8 cellular contexts compared by ENCODE assay signal in the genomic region with DNA sequence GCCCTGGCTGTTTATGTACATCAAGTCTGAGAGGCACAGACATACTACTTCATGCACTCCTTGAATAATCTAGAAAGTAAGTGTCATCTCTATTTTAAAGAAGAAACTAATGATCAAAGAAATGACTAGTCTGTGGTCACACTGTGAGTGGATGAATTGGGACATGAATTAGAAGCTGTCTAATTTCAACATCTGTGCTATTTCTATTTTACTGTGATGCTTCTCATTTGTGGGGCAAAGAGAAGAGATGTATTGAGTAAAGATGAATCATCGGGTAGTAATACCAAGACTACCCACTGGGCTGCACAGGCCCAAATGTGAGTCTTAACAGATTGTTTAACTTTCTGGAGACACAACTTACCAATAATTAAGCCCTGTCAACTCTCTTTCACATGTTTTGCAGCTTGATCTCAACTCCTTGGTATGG. TPM values are rescaled to one million over a fixed set of nuclear protein-coding genes. Genes with fewer than 3 reads are reported as not detected.
A peak's percentile ranks its signal among the peaks of the same experiment; 100 is the strongest.
DNase-seq lines count a peak whose midpoint lies in the region; ATAC-seq lines count a peak whose summit lies in the region.

No MANE protein-coding gene starts in this region.

- no peaks in the 10 kb centered on the region for H3K36me3 Mint-ChIP-seq in activated naive CD4-positive, alpha-beta T cell treated with anti-CD3 and anti-CD28 coated beads, Interleukin-2, amount 50 U/mL, for 72 hours

- peak overlapping the region in 1 of 2 donors; percentile 31 for H3K27ac Mint-ChIP-seq in activated naive CD4-positive, alpha-beta T cell treated with anti-CD3 and anti-CD28 coated beads, Interleukin-2, amount 50 U/mL, for 72 hours

- DNase-seq in ELR (ENCODE audit: low read depth) = peak; percentile 72
- DNase-seq in activated naive CD4-positive, alpha-beta T cell treated with anti-CD3 and anti-CD28 coated beads, Interleukin-2, amount 50 U/mL, for 72 hours (ENCODE audit: low spot score in 2 of 2) = peak in 1 of 2 donors; percentile 43
- DNase-seq in stimulated activated CD4-positive, alpha-beta T cell treated with anti-CD3 and anti-CD28 coated beads, Interleukin-2, amount 100 ng/mL, for 24 hours = peak; percentile 29 to 41
- no peak for DNase-seq in effector CD4-positive, alpha-beta T cell
- DNase-seq in dermis blood vessel endothelial cell = no peak
- DNase-seq in T1000 (lab: John Stamatoyannopoulos, UW) = no peak

- no peaks in the 10 kb centered on the region for H3K9me3 Mint-ChIP-seq in activated naive CD4-positive, alpha-beta T cell treated with anti-CD3 and anti-CD28 coated beads, Interleukin-2, amount 50 U/mL, for 72 hours

- ATAC-seq in GM19463 (IDR thresholded peaks at IDR 0.05; ENCODE audit: unreplicated experiment) = peak; percentile 89
- ATAC-seq in HG03439 (IDR thresholded peaks at IDR 0.05; ENCODE audit: unreplicated experiment) = peak; percentile 96
- peak; percentile 95 to 96 for ATAC-seq in activated naive CD4-positive, alpha-beta T cell treated with anti-CD3 and anti-CD28 coated beads, Interleukin-2, amount 50 U/mL, for 72 hours

RNA-seq across cellular contexts. Expression of a gene that starts 42.4 kb away (rescaled TPM):
- total RNA-seq in activated naive CD4-positive, alpha-beta T cell treated with anti-CD3 and anti-CD28 coated beads, Interleukin-2, amount 50 U/mL, for 72 hours = 10 to 100 TPM; 35.5 to 38.8 TPM
- 30.8 and 39.9 TPM in 2 replicates for total RNA-seq in dermis blood vessel endothelial cell

Comparison
In these comparisons a context has a peak if more than half of its experiments do, and no peak if none do; other contexts are left out.
1. DNase-seq: peak in ELR (single experiment) and stimulated activated CD4-positive, alpha-beta T cell treated with anti-CD3 and anti-CD28 coated beads, Interleukin-2, amount 100 ng/mL, for 24 hours (2 of 2); none in effector CD4-positive, alpha-beta T cell (single experiment), dermis blood vessel endothelial cell (single experiment) and T1000 (single experiment).
2. Peak in every context shown above with its lines, with median percentiles within 50 percentile points of each other: ATAC-seq.